In genomic region chr20:35820715-35821114, GRCh38 we compare ENCODE assay signal across 10 cellular contexts. TPM values are rescaled to one million over a fixed set of nuclear protein-coding genes. Genes with fewer than 3 reads are reported as not detected.
DNase-seq lines count a peak whose midpoint lies in the region; ATAC-seq, FAIRE-seq and TF ChIP-seq lines count a peak whose summit lies in the region.
"Had no signal": no experiment of that assay in that cellular context is flagged by ENCODE, and none has a peak within 500 bp of the region (broad histone marks: within the 10 kb centered on the region; RNA-seq: fewer than 3 reads in every experiment).

No MANE protein-coding gene starts in this region.

- H3K27me3 ChIP-seq in cardiac muscle cell (no peaks in the 10 kb centered on the region), skeletal muscle tissue (ENCODE audit: control insufficient read depth in 3 of 3, insufficient read depth in 3 of 3, low read length in 3 of 3) (no peaks in the 10 kb centered on the region)

- H3K9ac ChIP-seq in skeletal muscle tissue (ENCODE audit: low read depth in 1 of 3, low read length in 3 of 3) = peak overlapping the region in 1 of 3 donors; percentile 25

- H3K27ac ChIP-seq in cardiac muscle cell (peak overlapping the region; percentile 2), skeletal muscle tissue (ENCODE audit: low read depth, low read length) (peak overlapping the region; percentile 44)
- H3K27ac ChIP-seq: epithelial cell of prostate had no signal

- H3K9me3 Mint-ChIP-seq in WTC11 = no peaks in the 10 kb centered on the region

- FAIRE-seq in H54 (lab: Jason Lieb, UNC) = no peak

- no peaks in the 10 kb centered on the region for H3K4me1 Mint-ChIP-seq in WTC11

- no peak overlapping the region for H3K4me3 Mint-ChIP-seq in WTC11

- TF ChIP-seq POLR2A in H54 (IDR thresholded peaks at IDR 0.05; ENCODE audit: low read depth, low read length) = no peak

- CTCF ChIA-PET in WTC11 (lab: Charles Lee) = interaction anchor here (0.7 kb wide), 1 partner anchor 152 kb away, joined by 4 read pairs; no protein-coding TSS in a partner anchor

- ATAC-seq in WTC11 = no peak

- H3K9me3 ChIP-seq in cardiac muscle cell (ENCODE audit: low read depth) (no peaks in the 10 kb centered on the region), skeletal muscle tissue (ENCODE audit: control insufficient read depth in 3 of 3, low read length in 3 of 3) (no peaks in the 10 kb centered on the region)

- POLR2A ChIA-PET in WTC11 (lab: Charles Lee) = interaction anchor here (0.6 to 0.7 kb wide), 2 partner anchors 12 to 1015 kb away, joined by 4 to 10 read pairs; no protein-coding TSS in a partner anchor

- peaks cover 14% of the 10 kb centered on the region for H3K36me3 Mint-ChIP-seq in WTC11

- H3K4me3 ChIP-seq in cardiac muscle cell (no peak overlapping the region), skeletal muscle tissue (ENCODE audit: low read length in 3 of 3) (no peak overlapping the region)

- H3K4me1 ChIP-seq in cardiac muscle cell (ENCODE audit: low read depth) (no peaks in the 10 kb centered on the region), skeletal muscle tissue (ENCODE audit: control insufficient read depth in 3 of 3, insufficient read depth in 3 of 3, low read length in 3 of 3) (peaks cover 4 to 24% (median 11%) of the 10 kb centered on the region in 3 donors)

- H3K36me3 ChIP-seq in cardiac muscle cell (no peaks in the 10 kb centered on the region), skeletal muscle tissue (ENCODE audit: control insufficient read depth in 3 of 3, insufficient read depth in 3 of 3, low read length in 3 of 3) (no peaks in the 10 kb centered on the region)

- no peak for TF ChIP-seq CTCF in WTC11 (IDR thresholded peaks at IDR 0.05)
- no peak for TF ChIP-seq CTCF in cardiac muscle cell (IDR thresholded peaks at IDR 0.05; ENCODE audit: low read depth, low read length)

- no peaks in the 10 kb centered on the region for H3K27me3 Mint-ChIP-seq in WTC11 (ENCODE audit: low read depth)

- H3K27ac Mint-ChIP-seq in WTC11 = peak overlapping the region; percentile 38; the same call in 1 of the 2 replicates

- DNase-seq in H54 (ENCODE audit: insufficient read length, low spot score) = peak; percentile 16
- DNase-seq in WTC11 (ENCODE audit: low spot score) = no peak
- DNase-seq in cardiac muscle cell (ENCODE audit: low read depth in 1 of 2, low spot score in 1 of 2) = peak in 1 of 2 donors; percentile 34
- no peak for DNase-seq in NCI-H774 (lab: John Stamatoyannopoulos, UW)
- DNase-seq in pons (ENCODE audit: low spot score) = no peak
- no peak for DNase-seq in C1 segment of cervical spinal cord (lab: John Stamatoyannopoulos, UW)
- DNase-seq: activated CD4-positive, alpha-beta T cell treated with anti-CD3 and anti-CD28 coated beads for 4 hours; DMS153 had no signal

TF ChIP-seq in WTC11, 78 proteins besides CTCF, POLR2A, EP300 and RAD21:
- TF ChIP-seq STAT6 (CRISPR knock-in tag; conservative IDR thresholded peaks at IDR 0.05; ENCODE audit: low read depth) (no peak), SMAD4 (CRISPR knock-in tag; IDR thresholded peaks at IDR 0.05) (no peak), ZNF263 (CRISPR knock-in tag; IDR thresholded peaks at IDR 0.05; ENCODE audit: low read depth) (no peak), NR3C1 (CRISPR knock-in tag; conservative IDR thresholded peaks at IDR 0.05; ENCODE audit: low read depth) (no peak), NR1H2 (CRISPR knock-in tag; IDR thresholded peaks at IDR 0.05) (no peak), ATF3 (CRISPR knock-in tag; conservative IDR thresholded peaks at IDR 0.05) (no peak), ARID4B (CRISPR knock-in tag; IDR thresholded peaks at IDR 0.05; ENCODE audit: borderline replicate concordance) (no peak), SMAD3 (CRISPR knock-in tag; IDR thresholded peaks at IDR 0.05; ENCODE audit: borderline replicate concordance) (no peak)

RNA-seq across cellular contexts. Expression of gene PHF20, which starts 48.9 kb away (rescaled TPM):
- total RNA-seq in WTC11 (2021) (65.8 to 70.0 TPM (median 66.8 TPM) in 3 replicates), cardiac muscle cell (42.0 and 42.6 TPM in 2 replicates), skeletal muscle tissue (26.6 TPM)
- polyA plus RNA-seq in cardiac muscle cell = 44.6 and 49.6 TPM in 2 replicates
